27 cellular contexts compared by ENCODE assay signal in genomic region chr5:123571927-123572326, GRCh38. TPM values are rescaled to one million over a fixed set of nuclear protein-coding genes. Genes with fewer than 3 reads are reported as not detected.
DNase-seq lines count a peak whose midpoint lies in the region; ATAC-seq and TF ChIP-seq lines count a peak whose summit lies in the region.
"Had no signal": no experiment of that assay in that cellular context is flagged by ENCODE, and none has a peak within 500 bp of the region (broad histone marks: within the 10 kb centered on the region; RNA-seq: fewer than 3 reads in every experiment).

No MANE protein-coding gene starts in this region.

- TF ChIP-seq POLR2A in sigmoid colon (IDR thresholded peaks at IDR 0.05) = no peak

- peak overlapping the region in 1 of 3 donors; percentile 75 for H3K27ac Mint-ChIP-seq in CD4-positive, CD25-positive, alpha-beta regulatory T cell
- H3K27ac Mint-ChIP-seq: activated naive CD4-positive, alpha-beta T cell treated with anti-CD3 and anti-CD28 coated beads for 36 hours had no signal

- no peaks in the 10 kb centered on the region for H3K27me3 ChIP-seq in CD4-positive, CD25-positive, alpha-beta regulatory T cell (ENCODE audit: control insufficient read depth, insufficient read depth, low read length)
- H3K27me3 ChIP-seq in sigmoid colon = no peaks in the 10 kb centered on the region
- H3K27me3 ChIP-seq: BLaER1 had no signal

- DNase-seq in CD4-positive, CD25-positive, alpha-beta regulatory T cell = no peak
- DNase-seq in HT1080 (ENCODE audit: low read depth) (peak; percentile 22), amniotic epithelial cell (ENCODE audit: low read depth) (peak; percentile 18), sigmoid colon (no peak), LoVo (ENCODE audit: low spot score) (no peak), midbrain (lab: John Stamatoyannopoulos, UW) (no peak), NCI-H1105 (lab: John Stamatoyannopoulos, UW) (no peak)
- DNase-seq: activated CD4-positive, alpha-beta T cell treated with anti-CD3 and anti-CD28 coated beads, Interleukin-2, amount 50 U/mL, for 48 hours; activated naive CD4-positive, alpha-beta T cell treated with anti-CD3 and anti-CD28 coated beads for 36 hours; anterior cingulate cortex; cerebellar nuclear complex; effector CD4-positive, alpha-beta T cell; GM23248; KG1; NCI-H2107; NCI-H748 treated with DMSO at 0.1 percent for 48 hours; PC-3; psoas muscle; SIG-M5; stimulated activated CD8-positive, alpha-beta memory T cell treated with anti-CD3 and anti-CD28 coated beads, Interleukin-4, amount 100 ng/mL, for 48 hours; T-helper 1 cell; WERI-Rb-1 had no signal

- intact Hi-C loops in sigmoid colon (cut with DNase I) = no loop called here

- H3K4me3 Mint-ChIP-seq in CD4-positive, CD25-positive, alpha-beta regulatory T cell = no peak overlapping the region
- H3K4me3 Mint-ChIP-seq: activated naive CD4-positive, alpha-beta T cell treated with anti-CD3 and anti-CD28 coated beads for 36 hours; neural crest cell had no signal

- H3K27ac ChIP-seq in CD4-positive, CD25-positive, alpha-beta regulatory T cell (ENCODE audit: insufficient read depth, low read length, poor library complexity, severe bottlenecking) = no peak overlapping the region
- H3K27ac ChIP-seq in sigmoid colon = no peak overlapping the region
- H3K27ac ChIP-seq: A549, BLaER1, GM23248, psoas muscle, WERI-Rb-1 had no signal

- TF ChIP-seq CTCF in sigmoid colon (IDR thresholded peaks at IDR 0.05) = no peak

- no peaks in the 10 kb centered on the region for H3K4me1 ChIP-seq in CD4-positive, CD25-positive, alpha-beta regulatory T cell (ENCODE audit: control insufficient read depth, insufficient read depth, low read length, poor library complexity, severe bottlenecking)
- peaks cover 0 to 10% (median 3%) of the 10 kb centered on the region in 4 donors for H3K4me1 ChIP-seq in sigmoid colon
- H3K4me1 ChIP-seq: A549, psoas muscle had no signal

- H3K36me3 Mint-ChIP-seq in CD4-positive, CD25-positive, alpha-beta regulatory T cell = peaks cover 16% of the 10 kb centered on the region

- ATAC-seq in CD4-positive, CD25-positive, alpha-beta regulatory T cell (ENCODE audit: low read depth in 2 of 2) = no peak
- ATAC-seq in GM21423 (IDR thresholded peaks at IDR 0.05; ENCODE audit: unreplicated experiment) = peak; percentile 55
- ATAC-seq: A549, esophagus mucosa, PC-3, psoas muscle had no signal

- no peak for TF ChIP-seq EP300 in sigmoid colon (IDR thresholded peaks at IDR 0.05)

- H3K27me3 Mint-ChIP-seq in CD4-positive, CD25-positive, alpha-beta regulatory T cell = no peaks in the 10 kb centered on the region

- H3K4me3 ChIP-seq in CD4-positive, CD25-positive, alpha-beta regulatory T cell (ENCODE audit: low read depth, low read length) = peak overlapping the region; percentile 8
- H3K4me3 ChIP-seq in sigmoid colon = no peak overlapping the region
- H3K4me3 ChIP-seq: A549, BLaER1, GM23248, psoas muscle had no signal

- H3K4me1 Mint-ChIP-seq in CD4-positive, CD25-positive, alpha-beta regulatory T cell = peaks cover 17 to 35% (median 24%) of the 10 kb centered on the region in 4 donors

- H3K9me3 Mint-ChIP-seq in CD4-positive, CD25-positive, alpha-beta regulatory T cell = peaks cover 0 to 4% (median 0%) of the 10 kb centered on the region in 7 donors
- H3K9me3 Mint-ChIP-seq: neural crest cell had no signal

- H3K9me3 ChIP-seq in CD4-positive, CD25-positive, alpha-beta regulatory T cell (ENCODE audit: control insufficient read depth in 2 of 2, low read length in 2 of 2) = no peaks in the 10 kb centered on the region
- no peaks in the 10 kb centered on the region for H3K9me3 ChIP-seq in sigmoid colon
- H3K9me3 ChIP-seq: A549, psoas muscle had no signal

- H3K36me3 ChIP-seq in CD4-positive, CD25-positive, alpha-beta regulatory T cell (ENCODE audit: control insufficient read depth, insufficient read depth, low read length) = peaks cover 12% of the 10 kb centered on the region
- H3K36me3 ChIP-seq in sigmoid colon = peaks cover 0 to 10% (median 0%) of the 10 kb centered on the region in 4 donors
- H3K36me3 ChIP-seq: WERI-Rb-1 had no signal

RNA-seq across cellular contexts. Expression of gene CSNK1G3, which starts 60.0 kb away (rescaled TPM):
- total RNA-seq in CD4-positive, CD25-positive, alpha-beta regulatory T cell = 63.1 TPM
- polyA plus RNA-seq in CD4-positive, CD25-positive, alpha-beta regulatory T cell = 10 to 100 TPM; 20.7 to 28.4 (median 26.0) TPM
- total RNA-seq in HT1080 (2014; rRNA removed; shearing (Covaris generic)) = 42.3 and 60.1 TPM in 2 replicates
- polyA plus RNA-seq in HT1080 (2015; cell fraction: cytosol; rRNA removed) = 39.5 and 56.8 TPM in 2 replicates
- polyA plus RNA-seq in HT1080 (2015; cell fraction: nucleus; rRNA removed) = 35.0 and 45.0 TPM in 2 replicates
- 10 to 100 TPM; 55.8 to 99.6 (median 77.2) TPM for total RNA-seq in sigmoid colon
- polyA plus RNA-seq in sigmoid colon = 10 to 100 TPM; 21.6 to 37.2 (median 26.5) TPM

Comparison
In these comparisons a context has a peak if more than half of its experiments do, and no peak if none do; other contexts are left out.
1. DNase-seq: peak in HT1080 (single experiment) and amniotic epithelial cell (single experiment); none in CD4-positive, CD25-positive, alpha-beta regulatory T cell (0 of 3), sigmoid colon (single experiment), LoVo (single experiment), midbrain (single experiment) and NCI-H1105 (single experiment).